27 cellular contexts compared by ENCODE assay signal in genomic region chr13:104525467-104525866, GRCh38.
"Had no signal": no experiment of that assay in that cellular context is flagged by ENCODE, and none has a peak within 500 bp of the region (broad histone marks: within the 10 kb centered on the region; RNA-seq: fewer than 3 reads in every experiment).

No MANE protein-coding gene starts in this region.

- H3K4me1 ChIP-seq: left lung, lower lobe of right lung, right atrium auricular region, right lobe of liver, tibial nerve, vagina had no signal

- DNase-seq: hypothalamus; immature natural killer cell; kidney; left colon; left lung; lower lobe of right lung; mammary epithelial cell; mesenchymal stem cell; naive thymus-derived CD8-positive, alpha-beta T cell; ovary; right lobe of liver; stimulated activated CD4-positive, alpha-beta T cell treated with anti-CD3 and anti-CD28 coated beads, Interleukin-12 subunit alpha, Interleukin-12 subunit beta, amount 100 ng/mL, for 4 hours; stimulated activated CD4-positive, alpha-beta T cell treated with anti-CD3 and anti-CD28 coated beads, Interleukin-15, amount 100 ng/mL, for 24 hours; stimulated activated CD4-positive, alpha-beta T cell treated with anti-CD3 and anti-CD28 coated beads, Interleukin-2, amount 100 ng/mL, for 24 hours; stimulated activated CD4-positive, alpha-beta T cell treated with anti-CD3 and anti-CD28 coated beads, Interleukin-4, amount 100 ng/mL, for 24 hours; stimulated activated naive CD4-positive, alpha-beta T cell treated with Interleukin-2 at 50 U/mL for 16 hours; stimulated activated naive CD8-positive, alpha-beta T cell treated with anti-CD3 and anti-CD28 coated beads, Interleukin-15, amount 100 ng/mL, for 72 hours; substantia nigra had no signal

- H3K27me3 Mint-ChIP-seq: progenitor cell of endocrine pancreas; stimulated activated memory B cell treated with anti-CD40 and anti-IgM and Interleukin-4, amounts not matched to agents 10 μg/mL and 1 μg/mL and 100 μg/mL, for 72 hours; stimulated activated naive CD8-positive, alpha-beta T cell treated with anti-CD3 and anti-CD28 coated beads, Interleukin-15, amount 100 ng/mL, for 72 hours; type B pancreatic cell had no signal

- H3K27ac Mint-ChIP-seq: immature natural killer cell; naive thymus-derived CD8-positive, alpha-beta T cell; nephron; progenitor cell of endocrine pancreas; stimulated activated memory B cell treated with anti-CD40 and anti-IgM and Interleukin-4, amounts not matched to agents 10 μg/mL and 1 μg/mL and 100 μg/mL, for 72 hours; stimulated activated naive CD8-positive, alpha-beta T cell treated with anti-CD3 and anti-CD28 coated beads, Interleukin-15, amount 100 ng/mL, for 72 hours; type B pancreatic cell had no signal

- H3K4me3 ChIP-seq: left lung, lower lobe of right lung, ovary, right atrium auricular region, right lobe of liver, skin epidermis, tibial nerve, vagina had no signal

- H3K4me3 Mint-ChIP-seq: immature natural killer cell; naive thymus-derived CD8-positive, alpha-beta T cell; nephron; neural crest cell; stimulated activated memory B cell treated with anti-CD40 and anti-IgM and Interleukin-4, amounts not matched to agents 10 μg/mL and 1 μg/mL and 100 μg/mL, for 72 hours; stimulated activated naive CD8-positive, alpha-beta T cell treated with anti-CD3 and anti-CD28 coated beads, Interleukin-15, amount 100 ng/mL, for 72 hours; type B pancreatic cell had no signal

- H3K36me3 Mint-ChIP-seq: stimulated activated memory B cell treated with anti-CD40 and anti-IgM and Interleukin-4, amounts not matched to agents 10 μg/mL and 1 μg/mL and 100 μg/mL, for 72 hours; type B pancreatic cell had no signal

- H3K27me3 ChIP-seq: left lung, ovary, right atrium auricular region, right lobe of liver, tibial nerve, vagina had no signal

- H3K27ac ChIP-seq: left lung, lower lobe of right lung, ovary, right atrium auricular region, right lobe of liver, skin epidermis, tibial nerve, vagina had no signal

- H3K4me1 Mint-ChIP-seq: immature natural killer cell; naive thymus-derived CD8-positive, alpha-beta T cell; neural crest cell; stimulated activated memory B cell treated with anti-CD40 and anti-IgM and Interleukin-4, amounts not matched to agents 10 μg/mL and 1 μg/mL and 100 μg/mL, for 72 hours; stimulated activated naive CD8-positive, alpha-beta T cell treated with anti-CD3 and anti-CD28 coated beads, Interleukin-15, amount 100 ng/mL, for 72 hours had no signal

- ATAC-seq: left colon; left lung; naive thymus-derived CD8-positive, alpha-beta T cell; right lobe of liver; stimulated activated memory B cell treated with anti-CD40 and anti-IgM and Interleukin-4, amounts not matched to agents 10 μg/mL and 1 μg/mL and 100 μg/mL, for 72 hours; stimulated activated naive CD8-positive, alpha-beta T cell treated with anti-CD3 and anti-CD28 coated beads, Interleukin-15, amount 100 ng/mL, for 72 hours had no signal

- H3K36me3 ChIP-seq: left lung, lower lobe of right lung, ovary, right atrium auricular region, right lobe of liver, tibial nerve, vagina had no signal

- H3K9me3 ChIP-seq: lower lobe of right lung, ovary, right lobe of liver, vagina had no signal
